Comparison of ENCODE assay signal across 2 cellular contexts in genomic region chr10:82394987-82395386, GRCh38.
TF ChIP-seq lines count a peak whose summit lies in the region.

No MANE protein-coding gene starts in this region.

TF ChIP-seq in HepG2, 621 proteins besides CTCF, POLR2A, EP300 and RAD21:
- TF ChIP-seq MAFF (IDR thresholded peaks at IDR 0.05; ENCODE audit: low read depth, low read length) (peak; percentile 84), MAFK (conservative IDR thresholded peaks at IDR 0.05 in 1 of 2, IDR thresholded peaks at IDR 0.05 in 1 of 2; ENCODE audit: low read length in 2 of 2) (peak; percentile 76 to 85), ZNF350 (CRISPR knock-in tag; IDR thresholded peaks at IDR 0.05; ENCODE audit: borderline replicate concordance, low read depth) (no peak)

TF ChIP-seq in endothelial cell of umbilical vein, 7 proteins besides CTCF, POLR2A, EP300 and RAD21:
- TF ChIP-seq JUN (IDR thresholded peaks at IDR 0.05; ENCODE audit: borderline replicate concordance, insufficient read depth, insufficient read length, low read depth) (no peak), FOS (IDR thresholded peaks at IDR 0.05; ENCODE audit: borderline replicate concordance, insufficient read depth, low read length) (no peak), POLR2AphosphoS5 (IDR thresholded peaks at IDR 0.05; ENCODE audit: insufficient read depth, low read depth, low read length) (no peak), GATA2 (IDR thresholded peaks at IDR 0.05; ENCODE audit: insufficient read depth, insufficient read length, low read depth, low read length) (no peak), MYC (IDR thresholded peaks at IDR 0.05; ENCODE audit: low read depth, low read length) (no peak), EZH2 (IDR thresholded peaks at IDR 0.05; ENCODE audit: borderline replicate concordance, low read depth, low read length, severe bottlenecking) (no peak)
- TF ChIP-seq, protein P1, sequence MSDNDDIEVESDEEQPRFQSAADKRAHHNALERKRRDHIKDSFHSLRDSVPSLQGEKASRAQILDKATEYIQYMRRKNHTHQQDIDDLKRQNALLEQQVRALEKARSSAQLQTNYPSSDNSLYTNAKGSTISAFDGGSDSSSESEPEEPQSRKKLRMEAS (IDR thresholded peaks at IDR 0.05; ENCODE audit: insufficient read depth, insufficient read length) = no peak
